8 cellular contexts compared by ENCODE assay signal in the genomic region with DNA sequence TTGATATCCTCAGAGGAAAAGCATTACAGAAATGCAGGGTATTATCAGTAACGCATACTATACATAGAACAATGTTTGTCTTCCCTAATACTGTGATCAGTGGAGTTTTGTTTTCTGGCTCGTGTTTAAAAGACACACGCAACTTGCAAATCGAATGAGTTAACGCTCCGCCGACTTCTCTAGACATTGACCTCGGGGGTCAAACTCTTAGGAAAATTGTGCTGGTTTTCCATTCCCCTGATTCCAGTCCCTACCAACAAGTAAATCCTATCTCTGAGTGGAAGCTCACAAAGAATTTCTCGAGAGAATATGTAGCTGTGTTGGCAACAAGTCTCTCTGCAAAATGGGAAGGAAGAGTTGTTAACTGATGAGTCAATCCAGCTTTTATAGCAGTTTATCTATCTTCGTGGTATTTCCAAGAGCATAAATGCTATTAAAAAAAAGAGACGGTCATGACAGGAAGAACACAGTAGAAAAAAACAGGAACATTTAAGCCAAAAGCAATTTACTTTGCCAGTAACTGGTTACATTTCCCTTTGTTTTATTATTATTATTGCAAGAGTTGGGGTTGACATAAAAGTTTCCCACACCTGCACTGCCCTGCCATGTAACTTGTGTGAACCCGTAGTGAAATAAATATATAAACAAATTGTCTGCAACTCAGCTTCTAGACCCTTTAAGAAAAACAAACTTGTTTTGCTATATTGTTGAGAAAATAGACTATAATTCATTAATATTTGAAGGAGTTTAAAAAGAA.
DNase-seq lines count a peak whose midpoint lies in the region; ATAC-seq and TF ChIP-seq lines count a peak whose summit lies in the region.

No MANE protein-coding gene starts in this region.

- POLR2A ChIA-PET in SK-N-SH (lab: Yijun Ruan, JAX): no interaction called here

- no peak for TF ChIP-seq RAD21 in SK-N-SH (IDR thresholded peaks at IDR 0.05; ENCODE audit: low read length)

- H3K27ac ChIP-seq in SK-N-SH (ENCODE audit: low read depth in 2 of 2, low read length in 1 of 2) (peak overlapping the region; percentile 84 to 97), osteoblast (ENCODE audit: low read depth, low read length) (peak overlapping the region; percentile 93)

- H3K4me2 ChIP-seq in SK-N-SH (peak overlapping the region; percentile 84), osteoblast (ENCODE audit: insufficient read depth, low read length) (peak overlapping the region; percentile 88)

- H3K4me3 ChIP-seq in SK-N-SH (ENCODE audit: low read depth in 2 of 2, low read length in 1 of 2): peak overlapping the region; percentile 31 to 41; a peak in 3 of 4 replicates
- H3K4me3 ChIP-seq in osteoblast (ENCODE audit: insufficient read depth, low read length): no peak overlapping the region

- CTCF ChIA-PET in SK-N-SH (lab: Yijun Ruan, JAX): interaction anchor here (0.7 to 5.9 kb wide), 5 partner anchors 8 to 202 kb away, joined by 3 to 49 read pairs (median 4); no protein-coding TSS in a partner anchor

- peaks cover 40% of the 10 kb centered on the region for H3F3A ChIP-seq in SK-N-SH (replicated peaks; ENCODE audit: insufficient read depth)

- peak overlapping the region; percentile 81 for H3K9ac ChIP-seq in SK-N-SH

- H2AFZ ChIP-seq in SK-N-SH (ENCODE audit: low read depth) (no peak overlapping the region), osteoblast (ENCODE audit: low read length) (no peak overlapping the region)

- H3K27me3 ChIP-seq in SK-N-SH (ENCODE audit: insufficient read depth) (no peaks in the 10 kb centered on the region), osteoblast (ENCODE audit: insufficient read depth, low read length) (no peaks in the 10 kb centered on the region)

- H4K20me1 ChIP-seq in SK-N-SH (ENCODE audit: insufficient read depth): no peaks in the 10 kb centered on the region; the same call in 1 of the 2 replicates
- peaks cover 4% of the 10 kb centered on the region for H4K20me1 ChIP-seq in osteoblast (ENCODE audit: insufficient read depth, low read length)

- no peak for ATAC-seq in GM21528 (IDR thresholded peaks at IDR 0.05; ENCODE audit: low FRiP score, unreplicated experiment)

- H3K79me2 ChIP-seq in SK-N-SH (ENCODE audit: insufficient read depth) (peaks cover 72% of the 10 kb centered on the region), osteoblast (ENCODE audit: insufficient read depth, low read length) (peaks cover 57% of the 10 kb centered on the region)

- TF ChIP-seq CTCF in SK-N-SH (IDR thresholded peaks at IDR 0.05) (no peak), osteoblast (IDR thresholded peaks at IDR 0.05; ENCODE audit: extremely low read depth, low read depth, low read length) (no peak)

- no peaks in the 10 kb centered on the region for H3K9me2 ChIP-seq in SK-N-SH

- WGBS in SK-N-SH (ENCODE audit: low lambda C conversion rate): 29% methylated on average over 12 of the region's 12 CpGs

- H3K36me3 ChIP-seq in SK-N-SH (replicated peaks in 1 of 2; ENCODE audit: control insufficient read depth in 1 of 2, insufficient read depth in 2 of 2, low read length in 1 of 2): peaks cover 0 to 3% of the 10 kb centered on the region in 2 experiments
- H3K36me3 ChIP-seq in osteoblast (ENCODE audit: insufficient read depth, low read length): no peaks in the 10 kb centered on the region

- peaks cover 34 to 61% of the 10 kb centered on the region in 2 experiments; a peak in 3 of 4 replicates for H3K4me1 ChIP-seq in SK-N-SH (ENCODE audit: control insufficient read depth in 1 of 2, insufficient read depth in 2 of 2, low read depth in 1 of 2, low read length in 1 of 2)
- H3K4me1 ChIP-seq in osteoblast (ENCODE audit: insufficient read depth, low read length): peaks cover 55% of the 10 kb centered on the region

- TF ChIP-seq EP300 in SK-N-SH (IDR thresholded peaks at IDR 0.05; ENCODE audit: borderline replicate concordance in 1 of 2, low read depth in 1 of 2, low read length in 1 of 2): peak; percentile 12 to 90; a peak in 2 of 4 replicates

- H3K9me3 ChIP-seq in SK-N-SH (no peaks in the 10 kb centered on the region), osteoblast (ENCODE audit: low read depth, low read length) (no peaks in the 10 kb centered on the region)

- DNase-seq in NCI-H2171 treated with DMSO at 0.1 percent for 48 hours (lab: John Stamatoyannopoulos, UW): peak; percentile 12
- DNase-seq in NCI-H2171 (lab: John Stamatoyannopoulos, UW): no peak
- DNase-seq in SK-N-SH: no peak
- peak; percentile 54 for DNase-seq in fibroblast of gingiva (ENCODE audit: low read depth)
- peak; percentile 49 for DNase-seq in osteoblast (ENCODE audit: insufficient read length, low spot score, missing footprints)
- no peak for DNase-seq in COLO829 (ENCODE audit: low spot score)
- no peak for DNase-seq in nucleus accumbens (lab: John Stamatoyannopoulos, UW)

TF ChIP-seq in SK-N-SH, 30 proteins besides CTCF, POLR2A, EP300 and RAD21 (continues in another document):
- TF ChIP-seq FOXM1 (IDR thresholded peaks at IDR 0.05; ENCODE audit: low read depth) (peak; percentile 59; the same call in 1 of the 2 replicates), RFX5 (IDR thresholded peaks at IDR 0.05; ENCODE audit: low read length) (no peak), YY1 (IDR thresholded peaks at IDR 0.05; ENCODE audit: low read depth) (no peak), NRF1 (IDR thresholded peaks at IDR 0.05; ENCODE audit: low read depth, low read length) (no peak), RXRA (IDR thresholded peaks at IDR 0.05; ENCODE audit: borderline replicate concordance, low read depth) (peak; percentile 54), EZH2phosphoT487 (IDR thresholded peaks at IDR 0.05; ENCODE audit: borderline replicate concordance, low read depth) (no peak), PBX3 (IDR thresholded peaks at IDR 0.05) (peak; percentile 85), FOXJ3 (CRISPR knock-in tag; IDR thresholded peaks at IDR 0.05) (no peak), TAF1 (IDR thresholded peaks at IDR 0.05; ENCODE audit: borderline replicate concordance, low read depth, low read length) (peak; percentile 30; the same call in 1 of the 2 replicates), CHD2 (IDR thresholded peaks at IDR 0.05; ENCODE audit: low read length, partially characterized antibody) (no peak), SIN3A (IDR thresholded peaks at IDR 0.05; ENCODE audit: borderline replicate concordance, low read depth, low read length) (no peak), ZBTB33 (IDR thresholded peaks at IDR 0.05; ENCODE audit: borderline replicate concordance, low read depth) (peak; percentile 80; the same call in 1 of the 2 replicates), JUND (IDR thresholded peaks at IDR 0.05) (peak; percentile 93), MAX (IDR thresholded peaks at IDR 0.05; ENCODE audit: low read depth) (peak; percentile 53), NFIC (IDR thresholded peaks at IDR 0.05; ENCODE audit: borderline replicate concordance) (peak; percentile 84)
- TF ChIP-seq, protein P1, sequence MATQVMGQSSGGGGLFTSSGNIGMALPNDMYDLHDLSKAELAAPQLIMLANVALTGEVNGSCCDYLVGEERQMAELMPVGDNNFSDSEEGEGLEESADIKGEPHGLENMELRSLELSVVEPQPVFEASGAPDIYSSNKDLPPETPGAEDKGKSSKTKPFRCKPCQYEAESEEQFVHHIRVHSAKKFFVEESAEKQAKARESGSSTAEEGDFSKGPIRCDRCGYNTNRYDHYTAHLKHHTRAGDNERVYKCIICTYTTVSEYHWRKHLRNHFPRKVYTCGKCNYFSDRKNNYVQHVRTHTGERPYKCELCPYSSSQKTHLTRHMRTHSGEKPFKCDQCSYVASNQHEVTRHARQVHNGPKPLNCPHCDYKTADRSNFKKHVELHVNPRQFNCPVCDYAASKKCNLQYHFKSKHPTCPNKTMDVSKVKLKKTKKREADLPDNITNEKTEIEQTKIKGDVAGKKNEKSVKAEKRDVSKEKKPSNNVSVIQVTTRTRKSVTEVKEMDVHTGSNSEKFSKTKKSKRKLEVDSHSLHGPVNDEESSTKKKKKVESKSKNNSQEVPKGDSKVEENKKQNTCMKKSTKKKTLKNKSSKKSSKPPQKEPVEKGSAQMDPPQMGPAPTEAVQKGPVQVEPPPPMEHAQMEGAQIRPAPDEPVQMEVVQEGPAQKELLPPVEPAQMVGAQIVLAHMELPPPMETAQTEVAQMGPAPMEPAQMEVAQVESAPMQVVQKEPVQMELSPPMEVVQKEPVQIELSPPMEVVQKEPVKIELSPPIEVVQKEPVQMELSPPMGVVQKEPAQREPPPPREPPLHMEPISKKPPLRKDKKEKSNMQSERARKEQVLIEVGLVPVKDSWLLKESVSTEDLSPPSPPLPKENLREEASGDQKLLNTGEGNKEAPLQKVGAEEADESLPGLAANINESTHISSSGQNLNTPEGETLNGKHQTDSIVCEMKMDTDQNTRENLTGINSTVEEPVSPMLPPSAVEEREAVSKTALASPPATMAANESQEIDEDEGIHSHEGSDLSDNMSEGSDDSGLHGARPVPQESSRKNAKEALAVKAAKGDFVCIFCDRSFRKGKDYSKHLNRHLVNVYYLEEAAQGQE (IDR thresholded peaks at IDR 0.05; ENCODE audit: low read depth, low read length): no peak

Comparison
In these comparisons a context has a peak if more than half of its experiments do, and no peak if none do; other contexts are left out.
1. DNase-seq: peak in NCI-H2171 treated with DMSO at 0.1 percent for 48 hours (single experiment), fibroblast of gingiva (single experiment) and osteoblast (single experiment); none in NCI-H2171 (single experiment), SK-N-SH (single experiment), COLO829 (single experiment) and nucleus accumbens (0 of 56).